Comparison of ENCODE assay signal across 8 cellular contexts in genomic region chr16:4734730-4735575, GRCh38. TPM values are rescaled to one million over a fixed set of nuclear protein-coding genes. Genes with fewer than 3 reads are reported as not detected.
DNase-seq lines count a peak whose midpoint lies in the region; ATAC-seq and TF ChIP-seq lines count a peak whose summit lies in the region.

No MANE protein-coding gene starts in this region.

- no peaks in the 10 kb centered on the region for H3K36me3 ChIP-seq in CD4-positive, alpha-beta memory T cell (ENCODE audit: insufficient read depth, low read length)

- no peaks in the 10 kb centered on the region for H3K9me3 Mint-ChIP-seq in CD4-positive, alpha-beta memory T cell
- H3K9me3 Mint-ChIP-seq in endothelial cell (ENCODE audit: unreplicated experiment), result no peaks in the 10 kb centered on the region

- H3K27me3 Mint-ChIP-seq in CD4-positive, alpha-beta memory T cell, result no peaks in the 10 kb centered on the region
- peaks cover 8% of the 10 kb centered on the region for H3K27me3 Mint-ChIP-seq in endothelial cell (ENCODE audit: unreplicated experiment)

- peak overlapping the region; percentile 91 to 94 (median 92) for H3K4me3 Mint-ChIP-seq in CD4-positive, alpha-beta memory T cell
- peak overlapping the region; percentile 95 for H3K4me3 Mint-ChIP-seq in endothelial cell (ENCODE audit: unreplicated experiment)

- H3K4me1 Mint-ChIP-seq in CD4-positive, alpha-beta memory T cell, result peaks cover 11 to 30% (median 21%) of the 10 kb centered on the region in 4 donors
- peaks cover 5% of the 10 kb centered on the region for H3K4me1 Mint-ChIP-seq in endothelial cell (ENCODE audit: unreplicated experiment)

- H3K27ac ChIP-seq in CD4-positive, alpha-beta memory T cell (ENCODE audit: low read depth, low read length), result peak overlapping the region; percentile 76

- peak overlapping the region; percentile 90 to 96 (median 93) for H3K27ac Mint-ChIP-seq in CD4-positive, alpha-beta memory T cell
- H3K27ac Mint-ChIP-seq in endothelial cell (ENCODE audit: unreplicated experiment), result peak overlapping the region; percentile 75

- TF ChIP-seq CTCF in endothelial cell (IDR thresholded peaks at IDR 0.05; ENCODE audit: unreplicated experiment), result no peak

- H3K36me3 Mint-ChIP-seq in CD4-positive, alpha-beta memory T cell, result peaks cover 0 to 14% of the 10 kb centered on the region in 2 donors
- peaks cover 4% of the 10 kb centered on the region for H3K36me3 Mint-ChIP-seq in endothelial cell (ENCODE audit: low read depth, unreplicated experiment)

- POLR2A ChIA-PET in CD4-positive, alpha-beta memory T cell (lab: Charles Lee; ENCODE audit: partially characterized antibody), result interaction anchor here (0.8 to 2.9 kb wide), 24 partner anchors 10 to 363 kb away, joined by 3 to 72 read pairs (median 7); partner anchors contain the start of genes EEF2KMT, GLYR1, NAGPA and NUDT16L1

- H3K4me3 ChIP-seq in CD4-positive, alpha-beta memory T cell (ENCODE audit: low read length in 2 of 2), result peak overlapping the region; percentile 88 to 99

- H3K27me3 ChIP-seq in CD4-positive, alpha-beta memory T cell (ENCODE audit: insufficient read depth, low read length), result no peaks in the 10 kb centered on the region

- H3K4me1 ChIP-seq in CD4-positive, alpha-beta memory T cell (ENCODE audit: insufficient read depth, low read length), result peaks cover 15% of the 10 kb centered on the region

- CTCF ChIA-PET in CD4-positive, alpha-beta memory T cell (lab: Charles Lee; ENCODE audit: partially characterized antibody), result interaction anchor here (0.7 to 2.7 kb wide), 10 partner anchors 24 to 357 kb away, joined by 3 to 17 read pairs (median 3); partner anchors contain the start of genes MGRN1 and ROGDI

- peak; percentile 89 to 95 (median 90) for DNase-seq in CD4-positive, alpha-beta memory T cell
- DNase-seq in NK-92 (lab: John Stamatoyannopoulos, UW; ENCODE audit: unreplicated experiment) (peak; percentile 63), endothelial cell (ENCODE audit: low spot score) (peak; percentile 91), midbrain (lab: John Stamatoyannopoulos, UW) (peak; percentile 70)
- peak; percentile 81 for DNase-seq in activated CD8-positive, alpha-beta memory T cell treated with anti-CD3 and anti-CD28 coated beads, Interleukin-2, amount 50 U/mL, for 1 hour (ENCODE audit: extremely low read depth)
- DNase-seq in stimulated activated CD8-positive, alpha-beta memory T cell treated with anti-CD3 and anti-CD28 coated beads, Interleukin-15, amount 100 ng/mL, for 4 hours (ENCODE audit: low read depth in 2 of 2), result peak; percentile 87

- ATAC-seq in GM19372 (IDR thresholded peaks at IDR 0.05; ENCODE audit: low read depth, unreplicated experiment), result peak; percentile 58
- peak; percentile 35 for ATAC-seq in HG03520 (IDR thresholded peaks at IDR 0.05; ENCODE audit: unreplicated experiment)

- intact Hi-C loops in CD4-positive, alpha-beta memory T cell (cut with micrococcal nuclease), result loop anchor here (1.0 to 2.0 kb wide), 8 partner anchors 32 to 298 kb away; partner anchors contain the start of genes GLYR1, MGRN1, NAGPA and NUDT16L1

- no peaks in the 10 kb centered on the region for H3K9me3 ChIP-seq in CD4-positive, alpha-beta memory T cell (ENCODE audit: control insufficient read depth in 1 of 2, low read length in 2 of 2)

RNA-seq across cellular contexts. Expression of gene DNAAF8, which starts 0.6 kb away (rescaled TPM):
- total RNA-seq in CD4-positive, alpha-beta memory T cell, result under 1 TPM; 0.12 to 0.64 TPM
- under 1 TPM in 1 of 2 donors, not detected in 1; 0.11 TPM for polyA plus RNA-seq in CD4-positive, alpha-beta memory T cell
- total RNA-seq in endothelial cell (ENCODE audit: unreplicated experiment), result 0.18 TPM

RNA-seq across cellular contexts. Expression of gene ANKS3, which starts 0.9 kb away (rescaled TPM):
- 10 to 100 TPM; 28.5 to 33.9 TPM for total RNA-seq in CD4-positive, alpha-beta memory T cell
- 1 to 10 TPM in 1 of 2 donors, under 1 TPM in 1; 0.91 to 5.7 TPM for polyA plus RNA-seq in CD4-positive, alpha-beta memory T cell
- 15.6 TPM for total RNA-seq in endothelial cell (ENCODE audit: unreplicated experiment)

RNA-seq across cellular contexts. Expression of gene ZNF500, which starts 32.0 kb away (rescaled TPM):
- total RNA-seq in CD4-positive, alpha-beta memory T cell, result 10 to 100 TPM; 33.9 to 35.6 TPM
- polyA plus RNA-seq in CD4-positive, alpha-beta memory T cell, result 10 to 100 TPM in 1 of 2 donors, 1 to 10 TPM in 1; 7.9 to 13.0 TPM
- 32.8 TPM for total RNA-seq in endothelial cell (ENCODE audit: unreplicated experiment)

RNA-seq across cellular contexts. Expression of gene NUDT16L1, which starts 41.6 kb away (rescaled TPM):
- total RNA-seq in CD4-positive, alpha-beta memory T cell, result 10 to 100 TPM; 52.4 to 53.7 TPM
- 100 to 1,000 TPM in 1 of 2 donors, 10 to 100 TPM in 1; 80.1 to 125 TPM for polyA plus RNA-seq in CD4-positive, alpha-beta memory T cell
- 43.1 TPM for total RNA-seq in endothelial cell (ENCODE audit: unreplicated experiment)

RNA-seq across cellular contexts. Expression of gene SEPTIN12, which starts 53.2 kb away (rescaled TPM):
- not detected for total RNA-seq in CD4-positive, alpha-beta memory T cell
- not detected for polyA plus RNA-seq in CD4-positive, alpha-beta memory T cell
- total RNA-seq in endothelial cell (ENCODE audit: unreplicated experiment), result 11.5 TPM

Comparison
In these comparisons a context has a peak if more than half of its experiments do, and no peak if none do; other contexts are left out.
1. Peak in every context shown above with its lines: DNase-seq, ATAC-seq, H3K4me3 ChIP-seq and H3K27ac ChIP-seq.